In the genomic region with DNA sequence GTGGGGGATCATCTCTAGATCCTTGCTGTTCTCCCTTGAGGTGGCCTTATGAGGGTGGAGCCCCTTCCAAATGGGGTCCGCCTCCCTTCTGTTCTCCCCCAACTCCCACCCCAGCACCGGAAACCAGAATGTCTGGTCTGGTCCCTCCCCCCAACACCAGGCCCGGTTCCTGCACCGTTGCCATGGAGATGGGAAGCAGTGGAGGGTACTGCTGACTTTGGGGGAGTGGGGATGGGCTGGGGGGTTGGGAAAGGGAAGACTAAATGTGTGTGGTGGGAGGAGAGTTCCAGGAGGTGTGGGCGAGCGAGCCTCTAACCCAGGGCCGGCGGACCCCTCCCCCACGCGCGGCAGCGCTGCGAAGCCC, we compare ENCODE assay signal across 18 cellular contexts. TPM values are rescaled to one million over a fixed set of nuclear protein-coding genes. Genes with fewer than 3 reads are reported as not detected.
A peak's percentile ranks its signal among the peaks of the same experiment; 100 is the strongest.
DNase-seq lines count a peak whose midpoint lies in the region; ATAC-seq and TF ChIP-seq lines count a peak whose summit lies in the region.
"Had no signal": no experiment of that assay in that cellular context is flagged by ENCODE, and none has a peak within 500 bp of the region (broad histone marks: within the 10 kb centered on the region; RNA-seq: fewer than 3 reads in every experiment).

No MANE protein-coding gene starts in this region.

- no peak overlapping the region for H3K9ac ChIP-seq in SK-N-MC (ENCODE audit: insufficient read length)
- no peak overlapping the region for H3K9ac ChIP-seq in iPS-18a (ENCODE audit: low read length)

- no peaks in the 10 kb centered on the region for H3K9me3 Mint-ChIP-seq in activated naive CD8-positive, alpha-beta T cell (ENCODE audit: low read depth)
- no peaks in the 10 kb centered on the region for H3K9me3 Mint-ChIP-seq in activated naive CD8-positive, alpha-beta T cell treated with anti-CD3 and anti-CD28 coated beads, Interleukin-2, amount 50 U/mL, for 24 hours
- H3K9me3 Mint-ChIP-seq in activated naive CD8-positive, alpha-beta T cell treated with anti-CD3 and anti-CD28 coated beads for 36 hours = no peaks in the 10 kb centered on the region
- H3K9me3 Mint-ChIP-seq: activated CD4-positive, alpha-beta memory T cell treated with anti-CD3 and anti-CD28 coated beads for 36 hours; immature natural killer cell had no signal

- no peak for ATAC-seq in activated naive CD8-positive, alpha-beta T cell treated with anti-CD3 and anti-CD28 coated beads, Interleukin-2, amount 50 U/mL, for 24 hours
- ATAC-seq in GM18861 (IDR thresholded peaks at IDR 0.05; ENCODE audit: unreplicated experiment) = no peak
- ATAC-seq: esophagus mucosa, upper lobe of right lung had no signal

- H3K27me3 ChIP-seq in iPS-18a (ENCODE audit: control insufficient read depth, insufficient read depth, low read length) (peaks cover 35% of the 10 kb centered on the region), suprapubic skin (peaks cover 58% of the 10 kb centered on the region)

- WGBS in suprapubic skin = 9% methylated on average over 6 of the region's 13 CpGs

- DNase-seq in activated naive CD8-positive, alpha-beta T cell treated with anti-CD3 and anti-CD28 coated beads, Interleukin-2, amount 50 U/mL, for 24 hours = no peak
- DNase-seq in SK-N-MC (ENCODE audit: low read depth, low spot score) (no peak), suprapubic skin (ENCODE audit: low spot score in 2 of 2) (no peak)
- DNase-seq in activated naive CD8-positive, alpha-beta T cell treated with anti-CD3 and anti-CD28 coated beads for 36 hours = no peak
- DNase-seq in activated T-cell treated with anti-CD3 and anti-CD28 coated beads, Interleukin-2, amount 50 U/mL, for 1 hour = no peak
- DNase-seq: activated CD4-positive, alpha-beta memory T cell treated with anti-CD3 and anti-CD28 coated beads for 36 hours; activated gamma-delta T cell; cerebellar nuclear complex; immature natural killer cell; NCI-H2107; T-helper 2 cell; upper lobe of right lung had no signal

- no peak overlapping the region for H3K27ac Mint-ChIP-seq in activated naive CD8-positive, alpha-beta T cell
- H3K27ac Mint-ChIP-seq in activated naive CD8-positive, alpha-beta T cell treated with anti-CD3 and anti-CD28 coated beads, Interleukin-2, amount 50 U/mL, for 24 hours = no peak overlapping the region
- H3K27ac Mint-ChIP-seq in activated naive CD8-positive, alpha-beta T cell treated with anti-CD3 and anti-CD28 coated beads for 36 hours = no peak overlapping the region
- H3K27ac Mint-ChIP-seq: activated CD4-positive, alpha-beta memory T cell treated with anti-CD3 and anti-CD28 coated beads for 36 hours; immature natural killer cell had no signal

- TF ChIP-seq POLR2A in suprapubic skin (IDR thresholded peaks at IDR 0.05) = no peak

- peaks cover 12% of the 10 kb centered on the region; the same call in 1 of the 2 replicates for H3K36me3 ChIP-seq in SK-N-MC (ENCODE audit: insufficient read depth, low read length)
- no peaks in the 10 kb centered on the region for H3K36me3 ChIP-seq in iPS-18a (ENCODE audit: control insufficient read depth, low read depth, low read length)
- no peaks in the 10 kb centered on the region for H3K36me3 ChIP-seq in suprapubic skin
- H3K36me3 ChIP-seq: upper lobe of right lung had no signal

- peaks cover 18% of the 10 kb centered on the region for H3K27me3 Mint-ChIP-seq in activated naive CD8-positive, alpha-beta T cell
- peaks cover 39% of the 10 kb centered on the region for H3K27me3 Mint-ChIP-seq in activated naive CD8-positive, alpha-beta T cell treated with anti-CD3 and anti-CD28 coated beads, Interleukin-2, amount 50 U/mL, for 24 hours
- peaks cover 30% of the 10 kb centered on the region for H3K27me3 Mint-ChIP-seq in activated naive CD8-positive, alpha-beta T cell treated with anti-CD3 and anti-CD28 coated beads for 36 hours

- TF ChIP-seq EP300 in suprapubic skin (IDR thresholded peaks at IDR 0.05) = no peak

- H3K9me3 ChIP-seq in SK-N-MC (ENCODE audit: low read depth, low read length) (no peaks in the 10 kb centered on the region), iPS-18a (ENCODE audit: control insufficient read depth, low read depth, low read length) (no peaks in the 10 kb centered on the region), suprapubic skin (no peaks in the 10 kb centered on the region)
- H3K9me3 ChIP-seq: upper lobe of right lung had no signal

- no peaks in the 10 kb centered on the region for H3K36me3 Mint-ChIP-seq in activated naive CD8-positive, alpha-beta T cell
- no peaks in the 10 kb centered on the region for H3K36me3 Mint-ChIP-seq in activated naive CD8-positive, alpha-beta T cell treated with anti-CD3 and anti-CD28 coated beads, Interleukin-2, amount 50 U/mL, for 24 hours (ENCODE audit: low read depth)
- H3K36me3 Mint-ChIP-seq in activated naive CD8-positive, alpha-beta T cell treated with anti-CD3 and anti-CD28 coated beads for 36 hours = no peaks in the 10 kb centered on the region
- H3K36me3 Mint-ChIP-seq: activated CD4-positive, alpha-beta memory T cell treated with anti-CD3 and anti-CD28 coated beads for 36 hours; immature natural killer cell had no signal

- TF ChIP-seq CTCF in suprapubic skin (IDR thresholded peaks at IDR 0.05) = no peak

- H3K27ac ChIP-seq in SK-N-MC = no peak overlapping the region
- H3K27ac ChIP-seq in iPS-18a (ENCODE audit: low read length) = no peak overlapping the region
- no peak overlapping the region for H3K27ac ChIP-seq in suprapubic skin
- H3K27ac ChIP-seq: upper lobe of right lung had no signal

- H3K4me1 ChIP-seq in iPS-18a (ENCODE audit: control insufficient read depth, low read depth, low read length) (peaks cover 6% of the 10 kb centered on the region), suprapubic skin (peaks cover 32% of the 10 kb centered on the region)
- H3K4me1 ChIP-seq: upper lobe of right lung had no signal

- H3K4me3 Mint-ChIP-seq in activated naive CD8-positive, alpha-beta T cell = peak overlapping the region; percentile 69
- no peak overlapping the region for H3K4me3 Mint-ChIP-seq in activated naive CD8-positive, alpha-beta T cell treated with anti-CD3 and anti-CD28 coated beads, Interleukin-2, amount 50 U/mL, for 24 hours
- no peak overlapping the region for H3K4me3 Mint-ChIP-seq in activated naive CD8-positive, alpha-beta T cell treated with anti-CD3 and anti-CD28 coated beads for 36 hours
- H3K4me3 Mint-ChIP-seq: activated CD4-positive, alpha-beta memory T cell treated with anti-CD3 and anti-CD28 coated beads for 36 hours had no signal

- peak overlapping the region; percentile 81 for H3K4me3 ChIP-seq in SK-N-MC
- H3K4me3 ChIP-seq in iPS-18a (ENCODE audit: low read length) = peak overlapping the region; percentile 62
- peak overlapping the region; percentile 51 for H3K4me3 ChIP-seq in suprapubic skin
- H3K4me3 ChIP-seq: upper lobe of right lung had no signal

- peaks cover 29% of the 10 kb centered on the region for H3K4me1 Mint-ChIP-seq in activated naive CD8-positive, alpha-beta T cell (ENCODE audit: low read depth)
- peaks cover 22% of the 10 kb centered on the region for H3K4me1 Mint-ChIP-seq in activated naive CD8-positive, alpha-beta T cell treated with anti-CD3 and anti-CD28 coated beads, Interleukin-2, amount 50 U/mL, for 24 hours
- H3K4me1 Mint-ChIP-seq in activated naive CD8-positive, alpha-beta T cell treated with anti-CD3 and anti-CD28 coated beads for 36 hours = peaks cover 26% of the 10 kb centered on the region

RNA-seq across cellular contexts. Expression of gene SHANK1, which starts 1.7 kb away (rescaled TPM):
- 1 to 10 TPM in 1 of 4 donors, under 1 TPM in 1, not detected in 2; 0.42 to 6.6 TPM for total RNA-seq in suprapubic skin
- total RNA-seq in activated naive CD8-positive, alpha-beta T cell treated with anti-CD3 and anti-CD28 coated beads for 36 hours = under 1 TPM; 0.04 to 0.12 TPM
- total RNA-seq: activated CD4-positive, alpha-beta memory T cell treated with anti-CD3 and anti-CD28 coated beads for 36 hours had no signal

RNA-seq across cellular contexts. Expression of gene CLEC11A, which starts 5.3 kb away (rescaled TPM):
- 10 to 100 TPM in 1 of 4 donors, 1 to 10 TPM in 3; 5.8 to 14.1 (median 7.7) TPM for total RNA-seq in suprapubic skin
- total RNA-seq in activated naive CD8-positive, alpha-beta T cell treated with anti-CD3 and anti-CD28 coated beads for 36 hours = 1 to 10 TPM; 2.2 to 3.1 TPM

RNA-seq across cellular contexts. Expression of gene GPR32, which starts 52.4 kb away (rescaled TPM):
- total RNA-seq in suprapubic skin = not detected
- total RNA-seq in activated naive CD8-positive, alpha-beta T cell treated with anti-CD3 and anti-CD28 coated beads for 36 hours = not detected
- total RNA-seq: activated CD4-positive, alpha-beta memory T cell treated with anti-CD3 and anti-CD28 coated beads for 36 hours; esophagus mucosa; G401; skeletal muscle tissue; upper lobe of right lung had no signal
